ENCODE assay signal across 20 cellular contexts in the genomic region with DNA sequence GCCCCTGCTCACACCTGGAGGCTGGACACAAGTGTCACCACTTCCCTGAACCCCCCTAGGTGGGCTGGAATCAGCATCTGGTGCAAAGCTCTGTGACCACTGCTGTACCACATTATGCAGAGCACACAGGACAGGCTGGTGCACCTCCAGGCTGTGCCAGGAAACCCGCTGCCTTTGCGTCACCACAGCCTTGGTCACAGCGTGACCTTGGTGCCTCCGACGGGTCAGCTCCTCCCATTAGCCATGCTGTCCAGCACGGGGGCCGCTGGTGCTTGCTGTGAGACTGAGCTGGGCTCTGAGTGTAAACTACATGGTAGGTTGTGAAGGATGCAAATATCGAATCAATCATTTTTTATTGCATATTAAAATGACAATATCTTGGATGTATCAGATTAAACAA. TPM values are rescaled to one million over a fixed set of nuclear protein-coding genes. Genes with fewer than 3 reads are reported as not detected.
DNase-seq lines count a peak whose midpoint lies in the region; ATAC-seq and TF ChIP-seq lines count a peak whose summit lies in the region.
"Had no signal": no experiment of that assay in that cellular context is flagged by ENCODE, and none has a peak within 500 bp of the region (broad histone marks: within the 10 kb centered on the region; RNA-seq: fewer than 3 reads in every experiment).

No MANE protein-coding gene starts in this region.

- ATAC-seq in right cardiac atrium (no peak), left ventricle myocardium superior (no peak), GM18498 (IDR thresholded peaks at IDR 0.05; ENCODE audit: unreplicated experiment) (no peak)
- ATAC-seq: activated CD8-positive, alpha-beta T cell treated with anti-CD3 and anti-CD28 coated beads, Interleukin-2, amount 10 ng/mL, durations not matched to agents 7 days and 5 days; gastrocnemius medialis had no signal

- TF ChIP-seq CTCF in endothelial cell (IDR thresholded peaks at IDR 0.05; ENCODE audit: unreplicated experiment): no peak
- TF ChIP-seq CTCF in nephron progenitor cell (IDR thresholded peaks at IDR 0.05): no peak

- H3K27ac Mint-ChIP-seq in endothelial cell (ENCODE audit: unreplicated experiment): peak overlapping the region; percentile 78
- no peak overlapping the region for H3K27ac Mint-ChIP-seq in nephron progenitor cell
- H3K27ac Mint-ChIP-seq: activated CD4-positive, alpha-beta T cell treated with anti-CD3 and anti-CD28 coated beads for 36 hours; activated CD8-positive, alpha-beta T cell treated with anti-CD3 and anti-CD28 coated beads, Interleukin-2, amount 10 ng/mL, durations not matched to agents 7 days and 5 days; activated naive CD4-positive, alpha-beta T cell treated with anti-CD3 and anti-CD28 coated beads for 36 hours had no signal

- H3K27me3 Mint-ChIP-seq in endothelial cell (ENCODE audit: unreplicated experiment) (peaks cover 21% of the 10 kb centered on the region), nephron progenitor cell (ENCODE audit: low read depth, poor library complexity) (peaks cover 11% of the 10 kb centered on the region)
- H3K27me3 Mint-ChIP-seq: activated CD4-positive, alpha-beta T cell treated with anti-CD3 and anti-CD28 coated beads for 36 hours had no signal

- H3K4me3 Mint-ChIP-seq in endothelial cell (ENCODE audit: unreplicated experiment) (peak overlapping the region; percentile 59), nephron progenitor cell (no peak overlapping the region)

- intact Hi-C loops in right cardiac atrium (cut with DNase I) (loop anchor here in 3 of 4 donors (2.0 to 5.0 kb wide), 2 partner anchors 145 to 207 kb away; no protein-coding TSS in a partner anchor), left ventricle myocardium superior (cut with micrococcal nuclease) (loop anchor here (2.0 kb wide), 1 partner anchor 139 kb away; no protein-coding TSS in a partner anchor)

- H3K27me3 ChIP-seq in right cardiac atrium (ENCODE audit: control insufficient read depth, insufficient read depth): no peaks in the 10 kb centered on the region
- H3K27me3 ChIP-seq: breast epithelium, gastrocnemius medialis, MG63, Peyer's patch had no signal

- H3K9me3 ChIP-seq in right cardiac atrium (ENCODE audit: control insufficient read depth, low read length): no peaks in the 10 kb centered on the region
- H3K9me3 ChIP-seq: A549, breast epithelium, gastrocnemius medialis, left ventricle myocardium inferior, MG63, Peyer's patch had no signal

- no peaks in the 10 kb centered on the region for H3K9me3 Mint-ChIP-seq in endothelial cell (ENCODE audit: unreplicated experiment)
- H3K9me3 Mint-ChIP-seq in nephron progenitor cell: no peaks in the 10 kb centered on the region
- H3K9me3 Mint-ChIP-seq: activated naive CD4-positive, alpha-beta T cell treated with anti-CD3 and anti-CD28 coated beads for 36 hours had no signal

- WGBS in right cardiac atrium: 71% methylated on average over 8 of the region's 8 CpGs

- H3K4me1 Mint-ChIP-seq in endothelial cell (ENCODE audit: unreplicated experiment) (peaks cover 18% of the 10 kb centered on the region), nephron progenitor cell (peaks cover 38% of the 10 kb centered on the region)

- no peak overlapping the region for H3K27ac ChIP-seq in right cardiac atrium (ENCODE audit: low read length)
- H3K27ac ChIP-seq: gastrocnemius medialis, GM23248, left ventricle myocardium inferior, Peyer's patch had no signal

- peak in 2 of 3 donors; percentile 58 to 63 for DNase-seq in right cardiac atrium
- DNase-seq in left ventricle myocardium superior: no peak
- DNase-seq in endothelial cell (ENCODE audit: low spot score): no peak
- DNase-seq in nephron progenitor cell: peak; percentile 45
- no peak for DNase-seq in NCI-H2029 treated with DMSO at 0.1 percent for 48 hours (lab: John Stamatoyannopoulos, UW)
- DNase-seq in glomerular visceral epithelial cell (ENCODE audit: extremely low spot score): no peak
- DNase-seq in activated CD4-positive, alpha-beta T cell treated with anti-CD3 and anti-CD28 coated beads, Interleukin-2, amount 50 U/mL, for 1 hour: no peak

- H3K36me3 Mint-ChIP-seq in endothelial cell (ENCODE audit: low read depth, unreplicated experiment) (peaks cover 10% of the 10 kb centered on the region), nephron progenitor cell (ENCODE audit: low read depth) (no peaks in the 10 kb centered on the region)
- H3K36me3 Mint-ChIP-seq: CD4-positive, CD25-positive, alpha-beta regulatory T cell had no signal

- H3K4me3 ChIP-seq in right cardiac atrium (ENCODE audit: low read length): no peak overlapping the region
- H3K4me3 ChIP-seq: A549, breast epithelium, gastrocnemius medialis, GM23248, left ventricle myocardium inferior, MG63, Peyer's patch, skin epidermis had no signal

- H3K4me1 ChIP-seq in right cardiac atrium (ENCODE audit: control insufficient read depth, insufficient read depth, low read length): peaks cover 4% of the 10 kb centered on the region

RNA-seq across cellular contexts. Expression of a gene that starts 2.8 kb away (rescaled TPM):
- total RNA-seq in right cardiac atrium (10 to 100 TPM; 24.2 to 35.3 (median 28.6) TPM), left ventricle myocardium superior (23.2 TPM), endothelial cell (ENCODE audit: unreplicated experiment) (79.5 TPM)
- 23.1 TPM for polyA plus RNA-seq in right cardiac atrium

RNA-seq across cellular contexts. Expression of a gene that starts 46.0 kb away (rescaled TPM):
- total RNA-seq in right cardiac atrium (10 to 100 TPM in 1 of 4 donors, 1 to 10 TPM in 3; 8.8 to 12.3 (median 9.2) TPM), left ventricle myocardium superior (12.1 TPM), endothelial cell (ENCODE audit: unreplicated experiment) (23.6 TPM)
- 7.7 TPM for polyA plus RNA-seq in right cardiac atrium

Comparison
In these comparisons a context has a peak if more than half of its experiments do, and no peak if none do; other contexts are left out.
1. DNase-seq: peak in right cardiac atrium (2 of 3) and nephron progenitor cell (single experiment); none in left ventricle myocardium superior (single experiment), endothelial cell (single experiment), NCI-H2029 treated with DMSO at 0.1 percent for 48 hours (single experiment), glomerular visceral epithelial cell (single experiment) and activated CD4-positive, alpha-beta T cell treated with anti-CD3 and anti-CD28 coated beads, Interleukin-2, amount 50 U/mL, for 1 hour (single experiment).